ENCODE assay signal across 1 cellular context in the genomic region with DNA sequence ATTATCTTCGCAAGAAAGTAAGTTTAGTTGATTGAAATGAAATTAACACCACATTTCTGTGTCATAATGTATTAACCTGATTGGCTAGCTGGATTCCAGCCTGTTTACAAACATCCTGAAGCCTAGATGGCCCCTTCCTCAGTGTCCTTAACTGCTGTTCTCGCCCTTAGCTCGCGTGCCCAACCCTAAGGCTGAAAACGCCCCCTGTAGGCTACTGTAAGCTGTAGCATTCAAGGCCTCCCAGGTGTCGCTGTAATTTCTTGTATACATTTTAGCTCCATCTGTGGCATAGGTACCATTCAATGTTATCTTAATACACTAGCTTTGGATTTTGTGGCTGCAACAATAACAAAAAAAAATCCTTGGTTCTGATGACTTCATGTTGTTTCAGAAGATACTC.
TF ChIP-seq lines count a peak whose summit lies in the region.

No MANE protein-coding gene starts in this region.

TF ChIP-seq in Ishikawa, 13 proteins besides CTCF, POLR2A, EP300 and RAD21 (continued from another document):
- no peak for TF ChIP-seq FOXM1 (IDR thresholded peaks at IDR 0.05; ENCODE audit: borderline replicate concordance, low read depth)
- TF ChIP-seq REST (IDR thresholded peaks at IDR 0.05; ENCODE audit: low read depth): no peak
- TF ChIP-seq CEBPB (IDR thresholded peaks at IDR 0.05): no peak
- no peak for TF ChIP-seq ZBTB7A (IDR thresholded peaks at IDR 0.05; ENCODE audit: low read depth)
- TF ChIP-seq, protein P1, sequence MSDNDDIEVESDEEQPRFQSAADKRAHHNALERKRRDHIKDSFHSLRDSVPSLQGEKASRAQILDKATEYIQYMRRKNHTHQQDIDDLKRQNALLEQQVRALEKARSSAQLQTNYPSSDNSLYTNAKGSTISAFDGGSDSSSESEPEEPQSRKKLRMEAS (IDR thresholded peaks at IDR 0.05): no peak
- TF ChIP-seq NFIC (IDR thresholded peaks at IDR 0.05): no peak
- TF ChIP-seq TCF12 (IDR thresholded peaks at IDR 0.05; ENCODE audit: low read depth): no peak
- no peak for TF ChIP-seq EGR1 (IDR thresholded peaks at IDR 0.05)
- TF ChIP-seq TEAD4 (IDR thresholded peaks at IDR 0.05): no peak
- TF ChIP-seq CREB1 (IDR thresholded peaks at IDR 0.05; ENCODE audit: low read depth): no peak
- TF ChIP-seq TAF1 (IDR thresholded peaks at IDR 0.05; ENCODE audit: low read depth): no peak
